Comparison of ENCODE assay signal across 8 cellular contexts in the genomic region with DNA sequence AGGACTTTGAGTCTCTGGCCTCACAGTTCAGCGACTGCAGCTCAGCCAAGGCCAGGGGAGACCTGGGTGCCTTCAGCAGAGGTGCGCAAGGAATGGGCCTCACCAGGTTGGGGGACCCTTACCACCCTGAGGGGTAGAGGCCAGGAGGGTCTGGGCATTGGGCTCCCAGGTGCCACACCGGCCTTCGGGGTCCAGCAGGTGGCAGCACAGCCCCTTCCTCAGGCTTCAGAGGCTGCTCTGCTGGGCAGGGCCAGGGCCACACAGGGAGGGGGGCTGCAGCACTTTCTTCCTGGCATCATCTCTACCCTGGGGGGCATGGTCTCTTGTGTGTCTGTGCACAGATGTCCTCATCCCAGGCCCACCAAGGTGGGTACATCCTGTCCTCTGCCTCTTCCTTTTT. TPM values are rescaled to one million over a fixed set of nuclear protein-coding genes. Genes with fewer than 3 reads are reported as not detected.
DNase-seq lines count a peak whose midpoint lies in the region; ATAC-seq and TF ChIP-seq lines count a peak whose summit lies in the region.

No MANE protein-coding gene starts in this region.

- H2AFZ ChIP-seq in IMR-90 (replicated peaks; ENCODE audit: low read length, poor library complexity) = no peak overlapping the region

- H2BK5ac ChIP-seq in IMR-90 (ENCODE audit: low read depth, low read length, poor library complexity, severe bottlenecking) = no peak overlapping the region

- H3K27ac ChIP-seq in IMR-90 (ENCODE audit: insufficient read depth, low read length) = no peak overlapping the region

- dilution Hi-C loops in IMR-90 (cut with HindIII; ENCODE audit: low sequenced_read_pairs, unreplicated experiment) = no loop called here

- H3K56ac ChIP-seq in IMR-90 (ENCODE audit: extremely low read depth, insufficient read depth, low read length) = no peak overlapping the region

- peaks cover 20% of the 10 kb centered on the region for H4K20me1 ChIP-seq in IMR-90 (ENCODE audit: insufficient read depth, low read length)

- peaks cover 9% of the 10 kb centered on the region; the same call in 1 of the 2 replicates for H3K9me1 ChIP-seq in IMR-90 (ENCODE audit: insufficient read depth, low read length)

- peak; percentile 35; the same call in 1 of the 2 replicates for TF ChIP-seq RAD21 in IMR-90 (IDR thresholded peaks at IDR 0.05; ENCODE audit: low read length)

- H4K91ac ChIP-seq in IMR-90 (ENCODE audit: insufficient read depth, low read depth, low read length) = no peak overlapping the region

- TF ChIP-seq POLR2A in IMR-90 (IDR thresholded peaks at IDR 0.05; ENCODE audit: low read depth, low read length) = no peak

- no TSS peak for BruUV-seq in IMR-90 (replicated peaks; lab: Mats Ljungman, UMichigan)

- H3K4me1 ChIP-seq in IMR-90 (ENCODE audit: control insufficient read depth, insufficient read depth, low read length) = peaks cover 5% of the 10 kb centered on the region

- peaks cover 21 to 59% of the 10 kb centered on the region in 2 experiments for H3K79me1 ChIP-seq in IMR-90 (ENCODE audit: low read depth in 1 of 2, low read length in 2 of 2)

- H4K5ac ChIP-seq in IMR-90 (ENCODE audit: low read depth, low read length) = no peak overlapping the region

- no peak overlapping the region for H2BK20ac ChIP-seq in IMR-90 (ENCODE audit: low read depth, low read length)

- H2BK15ac ChIP-seq in IMR-90 (ENCODE audit: low read depth, low read length) = no peak overlapping the region

- no peak overlapping the region for H3K9ac ChIP-seq in IMR-90 (ENCODE audit: low read depth, low read length)

- H3K9me3 ChIP-seq in IMR-90 (ENCODE audit: control insufficient read depth, insufficient read depth, low read length) = no peaks in the 10 kb centered on the region

- H3K36me3 Mint-ChIP-seq in T-helper 2 cell treated with Interferon-gamma antibody and Interleukin-4, amounts not matched to agents 5 μg/mL and 100 μg/mL, for 36 hours (ENCODE audit: low read depth) = peaks cover 40% of the 10 kb centered on the region

- H3K27me3 ChIP-seq in BJ (ENCODE audit: control insufficient read depth, insufficient read depth, low read length) (no peaks in the 10 kb centered on the region), IMR-90 (ENCODE audit: control insufficient read depth, insufficient read depth, low read length) (no peaks in the 10 kb centered on the region)

- WGBS in IMR-90 (ENCODE audit: extremely low coverage in 2 of 2, insufficient read length in 1 of 2), 2 experiments = 71% methylated on average over 1 of the region's 4 CpGs; no CpG with 5 or more reads in 1 of the 2 experiments

- no peak overlapping the region for H3K4ac ChIP-seq in IMR-90 (ENCODE audit: low read depth, low read length)

- H3K14ac ChIP-seq in IMR-90 (replicated peaks; ENCODE audit: low read depth, low read length) = no peak overlapping the region

- DNase-seq in BJ (ENCODE audit: low read depth) (no peak), IMR-90 (no peak), left colon (no peak), SIG-M5 (lab: John Stamatoyannopoulos, UW) (no peak), NCI-H2081 (lab: John Stamatoyannopoulos, UW) (no peak)
- DNase-seq in activated T-cell treated with anti-CD3 and anti-CD28 coated beads, Interleukin-2, amount 50 U/mL, for 48 hours = peak; percentile 48 to 52
- no peak for DNase-seq in T-helper 2 cell treated with Interferon-gamma antibody and Interleukin-4, amounts not matched to agents 5 μg/mL and 100 μg/mL, for 36 hours (ENCODE audit: low spot score)

- H3K4me2 ChIP-seq in IMR-90 (ENCODE audit: low read depth, low read length) = no peak overlapping the region

- H3K27me3 Mint-ChIP-seq in T-helper 2 cell treated with Interferon-gamma antibody and Interleukin-4, amounts not matched to agents 5 μg/mL and 100 μg/mL, for 36 hours (ENCODE audit: low read depth) = no peaks in the 10 kb centered on the region

- H3K4me3 Mint-ChIP-seq in T-helper 2 cell treated with Interferon-gamma antibody and Interleukin-4, amounts not matched to agents 5 μg/mL and 100 μg/mL, for 36 hours = no peak overlapping the region

- H3K27ac Mint-ChIP-seq in T-helper 2 cell treated with Interferon-gamma antibody and Interleukin-4, amounts not matched to agents 5 μg/mL and 100 μg/mL, for 36 hours = no peak overlapping the region

- no peak overlapping the region for H3K4me3 ChIP-seq in BJ (ENCODE audit: low read depth, low read length)
- H3K4me3 ChIP-seq in IMR-90 (ENCODE audit: insufficient read depth, low read depth, low read length) = no peak overlapping the region

- ATAC-seq in IMR-90 (ENCODE audit: low read depth) (no peak), left colon (peak; percentile 42), HG02973 (IDR thresholded peaks at IDR 0.05; ENCODE audit: unreplicated experiment) (no peak)

- H3K4me1 Mint-ChIP-seq in T-helper 2 cell treated with Interferon-gamma antibody and Interleukin-4, amounts not matched to agents 5 μg/mL and 100 μg/mL, for 36 hours (ENCODE audit: low read depth) = peaks cover 3% of the 10 kb centered on the region

- H3K36me3 ChIP-seq in BJ (ENCODE audit: control insufficient read depth, insufficient read depth, low read length) = peaks cover 18% of the 10 kb centered on the region
- peaks cover 30% of the 10 kb centered on the region for H3K36me3 ChIP-seq in IMR-90 (ENCODE audit: control insufficient read depth, insufficient read depth, low read length)

- H3K23ac ChIP-seq in IMR-90 (ENCODE audit: low read depth, low read length) = no peak overlapping the region

- H2AK5ac ChIP-seq in IMR-90 (ENCODE audit: low read depth, low read length) = 0 out of 2 replicates have a peak overlapping the region, but pooled peaks have one; percentile 2

- no peak overlapping the region for H3K18ac ChIP-seq in IMR-90 (ENCODE audit: low read depth, low read length)

- intact Hi-C loops in IMR-90 (cut with micrococcal nuclease) (no loop called here), left colon (cut with DNase I, micrococcal nuclease) (no loop called here)

- POLR2A ChIA-PET in BJ (lab: Charles Lee) = no interaction called here
- POLR2A ChIA-PET in IMR-90 (lab: Charles Lee; ENCODE audit: unreplicated experiment) = no interaction called here

- CTCF ChIA-PET in BJ (lab: Yijun Ruan, JAX) = interaction anchor here (0.6 to 1.3 kb wide), 5 partner anchors 9 to 1521 kb away, joined by 3 to 8 read pairs (median 4); no protein-coding TSS in a partner anchor
- CTCF ChIA-PET in IMR-90 (lab: Yijun Ruan, JAX) = no interaction called here

- no peak overlapping the region for H2BK120ac ChIP-seq in IMR-90 (ENCODE audit: low read depth, low read length)

- TF ChIP-seq CTCF in BJ (IDR thresholded peaks at IDR 0.05; ENCODE audit: insufficient read depth, low read depth, low read length) = peak; percentile 39
- peak; percentile 38 for TF ChIP-seq CTCF in IMR-90 (conservative IDR thresholded peaks at IDR 0.05; ENCODE audit: low read depth, low read length)

- no peak overlapping the region for H4K8ac ChIP-seq in IMR-90 (ENCODE audit: low read depth in 2 of 2, low read length in 2 of 2)

- peak overlapping the region; percentile 42 for H2AK9ac ChIP-seq in IMR-90 (replicated peaks; ENCODE audit: low read depth, low read length, poor library complexity)

- in situ Hi-C loops in IMR-90 (cut with MboI; ENCODE audit: low sequenced_read_pairs) = no loop called here

- H3K9me3 Mint-ChIP-seq in T-helper 2 cell treated with Interferon-gamma antibody and Interleukin-4, amounts not matched to agents 5 μg/mL and 100 μg/mL, for 36 hours = no peaks in the 10 kb centered on the region

TF ChIP-seq in IMR-90, 13 proteins besides CTCF, POLR2A, EP300 and RAD21 (continues in another document):
- no peak for TF ChIP-seq CHD1 (IDR thresholded peaks at IDR 0.05; ENCODE audit: low read depth, low read length)
- TF ChIP-seq, protein P1, sequence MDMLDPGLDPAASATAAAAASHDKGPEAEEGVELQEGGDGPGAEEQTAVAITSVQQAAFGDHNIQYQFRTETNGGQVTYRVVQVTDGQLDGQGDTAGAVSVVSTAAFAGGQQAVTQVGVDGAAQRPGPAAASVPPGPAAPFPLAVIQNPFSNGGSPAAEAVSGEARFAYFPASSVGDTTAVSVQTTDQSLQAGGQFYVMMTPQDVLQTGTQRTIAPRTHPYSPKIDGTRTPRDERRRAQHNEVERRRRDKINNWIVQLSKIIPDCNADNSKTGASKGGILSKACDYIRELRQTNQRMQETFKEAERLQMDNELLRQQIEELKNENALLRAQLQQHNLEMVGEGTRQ (IDR thresholded peaks at IDR 0.05; ENCODE audit: low read depth, low read length) = no peak
- TF ChIP-seq BHLHE40 (IDR thresholded peaks at IDR 0.05; ENCODE audit: low read depth, low read length) = no peak
- no peak for TF ChIP-seq RCOR1 (IDR thresholded peaks at IDR 0.05; ENCODE audit: insufficient replicate concordance, low read length)
- no peak for TF ChIP-seq CEBPB (IDR thresholded peaks at IDR 0.05; ENCODE audit: low read depth, low read length)
- no peak for TF ChIP-seq FOS (IDR thresholded peaks at IDR 0.05; ENCODE audit: low read depth, low read length)

RNA-seq across cellular contexts. Expression of a gene that starts 12.9 kb away (rescaled TPM):
- polyA plus RNA-seq in BJ (2011; rRNA removed) (56.4 and 89.6 TPM in 2 replicates), IMR-90 (2012; rRNA removed) (105 and 126 TPM in 2 replicates)
- 8.1 and 14.3 TPM in 2 replicates for polyA minus RNA-seq in BJ (2011; rRNA and poly(A)+ RNA removed)
- total RNA-seq in IMR-90 (2012; rRNA removed) (76.0 and 77.2 TPM in 2 replicates), left colon (10 to 100 TPM; 44.3 to 48.2 TPM)
- 71.7 and 184 TPM in 2 replicates for polyA plus RNA-seq in IMR-90 (2012; cell fraction: cytosol; rRNA removed)
- 67.3 and 125 TPM in 2 replicates for polyA plus RNA-seq in IMR-90 (2012; cell fraction: nucleus; rRNA removed; ENCODE audit: low replicate concordance)

RNA-seq across cellular contexts. Expression of a gene that starts 20.3 kb away (rescaled TPM):
- 506 and 578 TPM in 2 replicates for polyA plus RNA-seq in BJ (2011; rRNA removed)
- polyA minus RNA-seq in BJ (2011; rRNA and poly(A)+ RNA removed) = 39.4 and 43.6 TPM in 2 replicates
- 371 and 434 TPM in 2 replicates for total RNA-seq in IMR-90 (2012; rRNA removed)
- polyA plus RNA-seq in IMR-90 (2012; rRNA removed) = 1,091 and 1,179 TPM in 2 replicates
- polyA plus RNA-seq in IMR-90 (2012; cell fraction: cytosol; rRNA removed) = 1,099 and 1,903 TPM in 2 replicates
- polyA plus RNA-seq in IMR-90 (2012; cell fraction: nucleus; rRNA removed; ENCODE audit: low replicate concordance) = 247 and 613 TPM in 2 replicates
- total RNA-seq in left colon = 100 to 1,000 TPM; 280 to 315 TPM

RNA-seq across cellular contexts. Expression of a gene that starts 29.2 kb away (rescaled TPM):
- 23.5 and 35.3 TPM in 2 replicates for polyA plus RNA-seq in BJ (2011; rRNA removed)
- 11.5 and 13.1 TPM in 2 replicates for polyA minus RNA-seq in BJ (2011; rRNA and poly(A)+ RNA removed)
- total RNA-seq in IMR-90 (2012; rRNA removed) = 8.1 and 8.9 TPM in 2 replicates
- 42.6 and 47.6 TPM in 2 replicates for polyA plus RNA-seq in IMR-90 (2012; rRNA removed)
- polyA plus RNA-seq in IMR-90 (2012; cell fraction: cytosol; rRNA removed) = 34.3 and 50.6 TPM in 2 replicates
- 70.0 and 176 TPM in 2 replicates for polyA plus RNA-seq in IMR-90 (2012; cell fraction: nucleus; rRNA removed; ENCODE audit: low replicate concordance)
- total RNA-seq in left colon = 10 to 100 TPM; 26.5 to 31.1 TPM

Comparison
In these comparisons a context has a peak if more than half of its experiments do, and no peak if none do; other contexts are left out.
1. DNase-seq: peak in activated T-cell treated with anti-CD3 and anti-CD28 coated beads, Interleukin-2, amount 50 U/mL, for 48 hours (2 of 2); none in BJ (single experiment), IMR-90 (single experiment), left colon (0 of 2), SIG-M5 (single experiment), NCI-H2081 (0 of 2) and T-helper 2 cell treated with Interferon-gamma antibody and Interleukin-4, amounts not matched to agents 5 μg/mL and 100 μg/mL, for 36 hours (single experiment).